Comparison of ENCODE assay signal across 8 cellular contexts in genomic region chr9:88991066-88992030, GRCh38. TPM values are rescaled to one million over a fixed set of nuclear protein-coding genes. Genes with fewer than 3 reads are reported as not detected.
DNase-seq lines count a peak whose midpoint lies in the region; ATAC-seq and TF ChIP-seq lines count a peak whose summit lies in the region.

Gene S1PR3 (plus strand): TSS chr9:88991468. CDS start chr9:89001201, 9,733 bp downstream.

- DNase-seq in EL (peak; percentile 67), SK-N-SH (peak; percentile 94), lung microvascular endothelial cell (ENCODE audit: low read depth in 2 of 2) (peak; percentile 20 to 33), SHP77 treated with DMSO at 0.1 percent for 48 hours (lab: John Stamatoyannopoulos, UW) (no peak), DMS53 treated with DMSO at 0.1 percent for 48 hours (lab: John Stamatoyannopoulos, UW; ENCODE audit: unreplicated experiment) (no peak)
- peak; percentile 6 for DNase-seq in stimulated activated CD8-positive, alpha-beta memory T cell treated with anti-CD3 and anti-CD28 coated beads, Interleukin-7, amount 100 ng/mL, for 24 hours (ENCODE audit: low read depth)

- H3K27ac ChIP-seq in SK-N-SH (ENCODE audit: low read depth in 2 of 2, low read length in 1 of 2): peak within 1 kb of the TSS; percentile 13 to 44; a peak in 1 of 4 replicates
- H3K27ac ChIP-seq in duodenal mucosa (ENCODE audit: low read depth, low read length): no peak within 1 kb of the TSS

- WGBS in SK-N-SH (ENCODE audit: low lambda C conversion rate): 2% methylated on average over 29 of the region's 93 CpGs

- no peak for ATAC-seq in HG03354 (IDR thresholded peaks at IDR 0.05; ENCODE audit: poor library complexity, severe bottlenecking, unreplicated experiment)

- H3K36me3 ChIP-seq in SK-N-SH (replicated peaks in 1 of 2; ENCODE audit: control insufficient read depth in 1 of 2, insufficient read depth in 2 of 2, low read length in 1 of 2) (peaks cover 0 to 2% of the 10 kb centered on the region in 2 experiments), duodenal mucosa (ENCODE audit: control insufficient read depth in 1 of 2, insufficient read depth in 2 of 2, low read length in 2 of 2) (no peaks in the 10 kb centered on the region)

- no peaks in the 10 kb centered on the region for H4K20me1 ChIP-seq in SK-N-SH (ENCODE audit: insufficient read depth)

- H3K9ac ChIP-seq in SK-N-SH (peak within 1 kb of the TSS; percentile 51; the same call in 1 of the 2 replicates), duodenal mucosa (ENCODE audit: low read depth in 1 of 2, low read length in 2 of 2) (no peak within 1 kb of the TSS)

- peaks cover 13% of the 10 kb centered on the region for H3K79me2 ChIP-seq in SK-N-SH (ENCODE audit: insufficient read depth)

- H3K27me3 ChIP-seq in SK-N-SH (ENCODE audit: insufficient read depth) (no peaks in the 10 kb centered on the region), duodenal mucosa (ENCODE audit: control insufficient read depth in 1 of 2, insufficient read depth in 2 of 2, low read length in 2 of 2) (peaks cover 5 to 10% of the 10 kb centered on the region in 2 donors)

- no peaks in the 10 kb centered on the region for H3K9me3 ChIP-seq in SK-N-SH
- no peaks in the 10 kb centered on the region for H3K9me3 ChIP-seq in duodenal mucosa (ENCODE audit: control insufficient read depth in 1 of 2, low read length in 2 of 2)

- TF ChIP-seq RAD21 in SK-N-SH (IDR thresholded peaks at IDR 0.05; ENCODE audit: low read length): no peak

- POLR2A ChIA-PET in SK-N-SH (lab: Yijun Ruan, JAX): no interaction called here

- peak within 1 kb of the TSS; percentile 71 for H3K4me2 ChIP-seq in SK-N-SH

- H3K4me3 ChIP-seq in SK-N-SH (ENCODE audit: low read depth in 2 of 2, low read length in 1 of 2): peak within 1 kb of the TSS; percentile 70 to 83
- peak within 1 kb of the TSS; percentile 63 to 65 for H3K4me3 ChIP-seq in duodenal mucosa (ENCODE audit: low read depth in 1 of 2, low read length in 2 of 2)

- H3K9me2 ChIP-seq in SK-N-SH: no peaks in the 10 kb centered on the region

- peak within 1 kb of the TSS; percentile 82 for H2AFZ ChIP-seq in SK-N-SH (ENCODE audit: low read depth)

- TF ChIP-seq EP300 in SK-N-SH (IDR thresholded peaks at IDR 0.05; ENCODE audit: borderline replicate concordance in 1 of 2, low read depth in 1 of 2, low read length in 1 of 2): no peak

- H3K4me1 ChIP-seq in SK-N-SH (ENCODE audit: control insufficient read depth in 1 of 2, insufficient read depth in 2 of 2, low read depth in 1 of 2, low read length in 1 of 2) (peaks cover 29 to 40% of the 10 kb centered on the region in 2 experiments), duodenal mucosa (ENCODE audit: control insufficient read depth in 1 of 2, insufficient read depth in 2 of 2, low read length in 2 of 2) (peaks cover 3 to 5% of the 10 kb centered on the region in 2 donors)

- CTCF ChIA-PET in SK-N-SH (lab: Yijun Ruan, JAX): interaction anchor here (1.0 to 3.0 kb wide), 5 partner anchors 9 to 402 kb away, joined by 3 to 9 read pairs (median 3); no protein-coding TSS in a partner anchor

- no peaks in the 10 kb centered on the region for H3F3A ChIP-seq in SK-N-SH (replicated peaks; ENCODE audit: insufficient read depth)

- peak; percentile 38; the same call in 1 of the 2 replicates for TF ChIP-seq CTCF in SK-N-SH (IDR thresholded peaks at IDR 0.05)

TF ChIP-seq in SK-N-SH, 30 proteins besides CTCF, POLR2A, EP300 and RAD21:
- peak; percentile 32; the same call in 1 of the 2 replicates for TF ChIP-seq TAF1 (IDR thresholded peaks at IDR 0.05; ENCODE audit: borderline replicate concordance, low read depth, low read length)
- peak; percentile 54; the same call in 1 of the 2 replicates for TF ChIP-seq POLR2AphosphoS5 (IDR thresholded peaks at IDR 0.05; ENCODE audit: low read depth, low read length)
- no peak for TF ChIP-seq GATA2 (CRISPR knock-in tag; IDR thresholded peaks at IDR 0.05)

RNA-seq across cellular contexts. Expression of gene S1PR3, which starts in this region (rescaled TPM):
- 2.5 and 2.9 TPM in 2 replicates for polyA plus RNA-seq in SK-N-SH (2012; rRNA removed)
- 2.9 and 3.1 TPM in 2 replicates for polyA plus RNA-seq in SK-N-SH (2012; cell fraction: cytosol; rRNA removed)
- 2.2 and 3.7 TPM in 2 replicates for polyA plus RNA-seq in SK-N-SH (2012; cell fraction: nucleus; rRNA removed)
- 0.40 and 2.2 TPM in 2 replicates for total RNA-seq in lung microvascular endothelial cell

Comparison
In these comparisons a context has a peak if more than half of its experiments do, and no peak if none do; other contexts are left out.
1. DNase-seq: peak in EL (single experiment), SK-N-SH (single experiment), lung microvascular endothelial cell (2 of 2) and stimulated activated CD8-positive, alpha-beta memory T cell treated with anti-CD3 and anti-CD28 coated beads, Interleukin-7, amount 100 ng/mL, for 24 hours (single experiment); none in SHP77 treated with DMSO at 0.1 percent for 48 hours (single experiment) and DMS53 treated with DMSO at 0.1 percent for 48 hours (single experiment).